In genomic region chr7:149284850-149285580, GRCh38 we compare ENCODE assay signal across 8 cellular contexts. TPM values are rescaled to one million over a fixed set of nuclear protein-coding genes. Genes with fewer than 3 reads are reported as not detected.
DNase-seq lines count a peak whose midpoint lies in the region; ATAC-seq and TF ChIP-seq lines count a peak whose summit lies in the region.

No MANE protein-coding gene starts in this region.

- peak overlapping the region; percentile 94 for H3K4me3 Mint-ChIP-seq in stimulated activated naive CD8-positive, alpha-beta T cell treated with anti-CD3 and anti-CD28 coated beads, Interleukin-15, amount 100 ng/mL, for 72 hours

- no peaks in the 10 kb centered on the region for H3K9me3 Mint-ChIP-seq in stimulated activated naive CD8-positive, alpha-beta T cell treated with anti-CD3 and anti-CD28 coated beads, Interleukin-15, amount 100 ng/mL, for 72 hours

- TF ChIP-seq RAD21 in neural cell (conservative IDR thresholded peaks at IDR 0.05): no peak

- no peak overlapping the region for H3K27ac ChIP-seq in HUES6 (ENCODE audit: low read depth, low read length)
- H3K27ac ChIP-seq in neural cell (ENCODE audit: low read length): no peak overlapping the region

- no peaks in the 10 kb centered on the region for H3K9me2 ChIP-seq in neural cell (ENCODE audit: insufficient read depth, low read length)

- DNase-seq in DMS 273 (lab: John Stamatoyannopoulos, UW; ENCODE audit: unreplicated experiment) (peak; percentile 100), RKO (ENCODE audit: low spot score) (peak; percentile 79), fibroblast of the conjunctiva (ENCODE audit: low read depth) (peak; percentile 67)
- peak; percentile 99 for DNase-seq in activated effector memory CD4-positive, alpha-beta T cell treated with anti-CD3 and anti-CD28 coated beads, Interleukin-2, amount 50 U/mL, for 16 hours
- peak; percentile 96 to 97 for DNase-seq in stimulated activated naive CD8-positive, alpha-beta T cell treated with anti-CD3 and anti-CD28 coated beads, Interleukin-15, amount 100 ng/mL, for 72 hours

- H2AFZ ChIP-seq in neural cell (ENCODE audit: low read depth, low read length): peak overlapping the region; percentile 48

- H3K27me3 Mint-ChIP-seq in stimulated activated naive CD8-positive, alpha-beta T cell treated with anti-CD3 and anti-CD28 coated beads, Interleukin-15, amount 100 ng/mL, for 72 hours: no peaks in the 10 kb centered on the region

- H3K36me3 ChIP-seq in HUES6 (ENCODE audit: control insufficient read depth, insufficient read depth, low read length): peaks cover 11% of the 10 kb centered on the region
- H3K36me3 ChIP-seq in neural cell (ENCODE audit: insufficient read depth, low read length): no peaks in the 10 kb centered on the region

- H3K4me1 ChIP-seq in HUES6 (ENCODE audit: control insufficient read depth, insufficient read depth, low read length): peaks cover 14% of the 10 kb centered on the region

- peak overlapping the region; percentile 75 for H3K4me2 ChIP-seq in neural cell (ENCODE audit: low read length)

- peak; percentile 46 for TF ChIP-seq EP300 in neural cell (conservative IDR thresholded peaks at IDR 0.05; ENCODE audit: poor library complexity, severe bottlenecking)

- no peaks in the 10 kb centered on the region for H4K20me1 ChIP-seq in neural cell (ENCODE audit: insufficient read depth)

- H3K79me2 ChIP-seq in neural cell (replicated peaks; ENCODE audit: insufficient read depth, low read length): no peaks in the 10 kb centered on the region

- H3K27me3 ChIP-seq in HUES6 (ENCODE audit: control insufficient read depth, insufficient read depth, low read length) (peaks cover 20% of the 10 kb centered on the region; the same call in 1 of the 2 replicates), neural cell (ENCODE audit: insufficient read depth, low read depth, low read length) (peaks cover 3% of the 10 kb centered on the region)

- H3K9me3 ChIP-seq in HUES6 (ENCODE audit: control insufficient read depth, insufficient read depth, low read depth, low read length) (no peaks in the 10 kb centered on the region), neural cell (ENCODE audit: low read length) (no peaks in the 10 kb centered on the region)

- H3K9ac ChIP-seq in HUES6 (ENCODE audit: low read length) (peak overlapping the region; percentile 79), neural cell (ENCODE audit: low read length) (peak overlapping the region; percentile 67)

- H3K4me3 ChIP-seq in HUES6 (ENCODE audit: low read depth, low read length) (peak overlapping the region; percentile 91), neural cell (ENCODE audit: low read length) (peak overlapping the region; percentile 91)

- H3F3A ChIP-seq in neural cell (ENCODE audit: insufficient read depth, low read length, poor library complexity, severe bottlenecking): no peaks in the 10 kb centered on the region

- peak overlapping the region in 1 of 2 donors; percentile 94 for H3K27ac Mint-ChIP-seq in stimulated activated naive CD8-positive, alpha-beta T cell treated with anti-CD3 and anti-CD28 coated beads, Interleukin-15, amount 100 ng/mL, for 72 hours

- ATAC-seq in GM21390 (IDR thresholded peaks at IDR 0.05; ENCODE audit: unreplicated experiment): peak; percentile 97
- ATAC-seq in stimulated activated naive CD8-positive, alpha-beta T cell treated with anti-CD3 and anti-CD28 coated beads, Interleukin-15, amount 100 ng/mL, for 72 hours: peak; percentile 93

- peaks cover 49% of the 10 kb centered on the region for H3K4me1 Mint-ChIP-seq in stimulated activated naive CD8-positive, alpha-beta T cell treated with anti-CD3 and anti-CD28 coated beads, Interleukin-15, amount 100 ng/mL, for 72 hours

- peak; percentile 35 for TF ChIP-seq CTCF in neural cell (IDR thresholded peaks at IDR 0.05; ENCODE audit: poor library complexity, severe bottlenecking)

TF ChIP-seq in neural cell, 6 proteins besides CTCF, POLR2A, EP300 and RAD21:
- peak; percentile 94 for TF ChIP-seq MXI1 (conservative IDR thresholded peaks at IDR 0.05; ENCODE audit: poor library complexity, severe bottlenecking)
- peak; percentile 38 for TF ChIP-seq SMC3 (conservative IDR thresholded peaks at IDR 0.05; ENCODE audit: poor library complexity)
- no peak for TF ChIP-seq EZH2 (IDR thresholded peaks at IDR 0.05; ENCODE audit: borderline replicate concordance, insufficient read depth, low read length, poor library complexity, severe bottlenecking)
- TF ChIP-seq POLR2AphosphoS5 (IDR thresholded peaks at IDR 0.05): peak; percentile 75
- TF ChIP-seq, protein P1, sequence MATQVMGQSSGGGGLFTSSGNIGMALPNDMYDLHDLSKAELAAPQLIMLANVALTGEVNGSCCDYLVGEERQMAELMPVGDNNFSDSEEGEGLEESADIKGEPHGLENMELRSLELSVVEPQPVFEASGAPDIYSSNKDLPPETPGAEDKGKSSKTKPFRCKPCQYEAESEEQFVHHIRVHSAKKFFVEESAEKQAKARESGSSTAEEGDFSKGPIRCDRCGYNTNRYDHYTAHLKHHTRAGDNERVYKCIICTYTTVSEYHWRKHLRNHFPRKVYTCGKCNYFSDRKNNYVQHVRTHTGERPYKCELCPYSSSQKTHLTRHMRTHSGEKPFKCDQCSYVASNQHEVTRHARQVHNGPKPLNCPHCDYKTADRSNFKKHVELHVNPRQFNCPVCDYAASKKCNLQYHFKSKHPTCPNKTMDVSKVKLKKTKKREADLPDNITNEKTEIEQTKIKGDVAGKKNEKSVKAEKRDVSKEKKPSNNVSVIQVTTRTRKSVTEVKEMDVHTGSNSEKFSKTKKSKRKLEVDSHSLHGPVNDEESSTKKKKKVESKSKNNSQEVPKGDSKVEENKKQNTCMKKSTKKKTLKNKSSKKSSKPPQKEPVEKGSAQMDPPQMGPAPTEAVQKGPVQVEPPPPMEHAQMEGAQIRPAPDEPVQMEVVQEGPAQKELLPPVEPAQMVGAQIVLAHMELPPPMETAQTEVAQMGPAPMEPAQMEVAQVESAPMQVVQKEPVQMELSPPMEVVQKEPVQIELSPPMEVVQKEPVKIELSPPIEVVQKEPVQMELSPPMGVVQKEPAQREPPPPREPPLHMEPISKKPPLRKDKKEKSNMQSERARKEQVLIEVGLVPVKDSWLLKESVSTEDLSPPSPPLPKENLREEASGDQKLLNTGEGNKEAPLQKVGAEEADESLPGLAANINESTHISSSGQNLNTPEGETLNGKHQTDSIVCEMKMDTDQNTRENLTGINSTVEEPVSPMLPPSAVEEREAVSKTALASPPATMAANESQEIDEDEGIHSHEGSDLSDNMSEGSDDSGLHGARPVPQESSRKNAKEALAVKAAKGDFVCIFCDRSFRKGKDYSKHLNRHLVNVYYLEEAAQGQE (IDR thresholded peaks at IDR 0.05; ENCODE audit: borderline replicate concordance): peak; percentile 54
- peak; percentile 58 for TF ChIP-seq TAF1 (IDR thresholded peaks at IDR 0.05; ENCODE audit: low read depth)

RNA-seq across cellular contexts. Expression of gene ZNF783, which starts 23.0 kb away (rescaled TPM):
- polyA plus RNA-seq in neural cell: 23.9 and 28.6 TPM in 2 replicates
- polyA minus RNA-seq in neural cell: 18.0 and 18.5 TPM in 2 replicates

RNA-seq across cellular contexts. Expression of gene ZNF212, which starts 45.6 kb away (rescaled TPM):
- 10.4 and 12.2 TPM in 2 replicates for polyA plus RNA-seq in neural cell
- 11.7 and 11.9 TPM in 2 replicates for polyA minus RNA-seq in neural cell
